10 cellular contexts compared by ENCODE assay signal in genomic region chr1:217718873-217719272, GRCh38.
DNase-seq lines count a peak whose midpoint lies in the region; ATAC-seq and TF ChIP-seq lines count a peak whose summit lies in the region.
"Had no signal": no experiment of that assay in that cellular context is flagged by ENCODE, and none has a peak within 500 bp of the region (broad histone marks: within the 10 kb centered on the region; RNA-seq: fewer than 3 reads in every experiment).

No MANE protein-coding gene starts in this region.

- H3K36me3 Mint-ChIP-seq in nephron progenitor cell (ENCODE audit: low read depth), result no peaks in the 10 kb centered on the region
- H3K36me3 Mint-ChIP-seq: activated naive CD8-positive, alpha-beta T cell had no signal

- H3K4me3 ChIP-seq in GM12864 (ENCODE audit: low read depth, low read length), result no peak overlapping the region
- no peak overlapping the region for H3K4me3 ChIP-seq in WERI-Rb-1 (ENCODE audit: low read depth, low read length)
- H3K4me3 ChIP-seq: SJSA1 had no signal

- no peaks in the 10 kb centered on the region for H3K27me3 Mint-ChIP-seq in nephron progenitor cell (ENCODE audit: low read depth, poor library complexity)

- no peaks in the 10 kb centered on the region for H3K36me3 ChIP-seq in WERI-Rb-1
- H3K36me3 ChIP-seq: SJSA1 had no signal

- DNase-seq in GM12864 (ENCODE audit: low read depth) (no peak), HK-2 (ENCODE audit: unreplicated experiment) (peak; percentile 11), WERI-Rb-1 (no peak), nephron progenitor cell (no peak), GF-D8 (lab: John Stamatoyannopoulos, UW) (no peak), GM13977 (ENCODE audit: low spot score) (no peak)
- DNase-seq: activated CD8-positive, alpha-beta T cell treated with anti-CD3 and anti-CD28 coated beads for 36 hours had no signal

- no peak overlapping the region for H3K27ac Mint-ChIP-seq in nephron progenitor cell
- H3K27ac Mint-ChIP-seq: activated CD8-positive, alpha-beta T cell treated with anti-CD3 and anti-CD28 coated beads for 36 hours; activated naive CD8-positive, alpha-beta T cell had no signal

- no peaks in the 10 kb centered on the region for H3K9me3 Mint-ChIP-seq in nephron progenitor cell

- no peaks in the 10 kb centered on the region for H3K4me1 Mint-ChIP-seq in nephron progenitor cell

- no peak overlapping the region for H3K4me3 Mint-ChIP-seq in nephron progenitor cell
- H3K4me3 Mint-ChIP-seq: activated CD8-positive, alpha-beta T cell treated with anti-CD3 and anti-CD28 coated beads for 36 hours; activated naive CD8-positive, alpha-beta T cell had no signal

- H3K27me3 ChIP-seq in WERI-Rb-1 (ENCODE audit: insufficient read depth, low read depth, severe bottlenecking), result no peaks in the 10 kb centered on the region
- H3K27me3 ChIP-seq: SJSA1 had no signal

- in situ Hi-C loops in GM13977 (cut with MboI; ENCODE audit: low pct_unique_long_range_greater_than_20kb, low sequenced_read_pairs, unreplicated experiment), result no loop called here

- no peaks in the 10 kb centered on the region for H3K9me3 ChIP-seq in WERI-Rb-1 (ENCODE audit: severe bottlenecking)
- H3K9me3 ChIP-seq: SJSA1 had no signal

- H3K27ac ChIP-seq in WERI-Rb-1, result no peak overlapping the region
- H3K27ac ChIP-seq: SJSA1 had no signal

- no peak for ATAC-seq in HG03025 (IDR thresholded peaks at IDR 0.05; ENCODE audit: low FRiP score, unreplicated experiment)
- ATAC-seq: activated CD8-positive, alpha-beta T cell treated with anti-CD3 and anti-CD28 coated beads for 36 hours had no signal

- TF ChIP-seq CTCF in GM12864 (IDR thresholded peaks at IDR 0.05; ENCODE audit: low read depth, low read length, missing control alignments) (peak; percentile 33), WERI-Rb-1 (IDR thresholded peaks at IDR 0.05; ENCODE audit: low read depth, low read length) (peak; percentile 28; the same call in 1 of the 2 replicates), nephron progenitor cell (IDR thresholded peaks at IDR 0.05) (peak; percentile 20), GM13977 (IDR thresholded peaks at IDR 0.05; ENCODE audit: extremely low read depth, insufficient read depth, missing control alignments) (no peak)
